ENCODE assay signal across 19 cellular contexts in genomic region chr3:50873376-50874157, GRCh38.
DNase-seq lines count a peak whose midpoint lies in the region; ATAC-seq, FAIRE-seq and TF ChIP-seq lines count a peak whose summit lies in the region.
"Had no signal": no experiment of that assay in that cellular context is flagged by ENCODE, and none has a peak within 500 bp of the region (broad histone marks: within the 10 kb centered on the region; RNA-seq: fewer than 3 reads in every experiment).

No MANE protein-coding gene starts in this region.

- H3K27ac Mint-ChIP-seq in activated naive CD4-positive, alpha-beta T cell treated with anti-CD3 and anti-CD28 coated beads, Interleukin-2, amount 50 U/mL, for 72 hours, result peak overlapping the region in 1 of 2 donors; percentile 29
- no peak overlapping the region for H3K27ac Mint-ChIP-seq in T-helper 2 cell treated with Interferon-gamma antibody and Interleukin-4, amounts not matched to agents 5 μg/mL and 100 μg/mL, for 36 hours
- H3K27ac Mint-ChIP-seq: activated naive CD4-positive, alpha-beta T cell treated with anti-CD3 and anti-CD28 coated beads, Interleukin-2, amount 50 U/mL, for 24 hours had no signal

- no peak overlapping the region for H3K27ac ChIP-seq in MM.1S (ENCODE audit: low read length)
- H3K27ac ChIP-seq: skin epidermis had no signal

- no peaks in the 10 kb centered on the region for H4K20me1 ChIP-seq in MM.1S (ENCODE audit: insufficient read depth, low read length)

- H3K27me3 ChIP-seq in GM06990 (replicated peaks; ENCODE audit: control insufficient read depth, insufficient read depth, low read length) (no peaks in the 10 kb centered on the region), MM.1S (replicated peaks; ENCODE audit: insufficient read depth, low read length) (no peaks in the 10 kb centered on the region)

- peaks cover 10% of the 10 kb centered on the region; the same call in 1 of the 2 replicates for H3K4me1 ChIP-seq in MM.1S (ENCODE audit: low read length)
- H3K4me1 ChIP-seq: Caco-2 had no signal

- DNase-seq in GM06990 (ENCODE audit: extremely low read depth, insufficient read length) (peak; percentile 48), GM19239 (ENCODE audit: insufficient read length, low spot score) (no peak), MM.1S (peak; percentile 13), NOMO-1 treated with dmso at 0.1 percent for 144 hours (lab: John Stamatoyannopoulos, UW; ENCODE audit: unreplicated experiment) (no peak), NCI-H69 (lab: John Stamatoyannopoulos, UW) (no peak)
- no peak for DNase-seq in activated naive CD4-positive, alpha-beta T cell treated with anti-CD3 and anti-CD28 coated beads, Interleukin-2, amount 50 U/mL, for 72 hours (ENCODE audit: low spot score in 2 of 2)
- DNase-seq in T-helper 2 cell treated with Interferon-gamma antibody and Interleukin-4, amounts not matched to agents 5 μg/mL and 100 μg/mL, for 36 hours (ENCODE audit: low spot score), result no peak
- DNase-seq: ACHN; activated CD8-positive, alpha-beta memory T cell treated with anti-CD3 and anti-CD28 coated beads, Interleukin-2, amount 50 U/mL, for 48 hours; Caco-2; foreskin fibroblast; midbrain; NCI-H187; NCI-H526; nucleus accumbens had no signal

- TF ChIP-seq CTCF in GM06990 (IDR thresholded peaks at IDR 0.05; ENCODE audit: insufficient read depth, low read length, poor library complexity, severe bottlenecking) (no peak), MM.1S (IDR thresholded peaks at IDR 0.05; ENCODE audit: low read length) (no peak)

- H3K36me3 ChIP-seq in GM06990 (ENCODE audit: control insufficient read depth, insufficient read depth, low read length) (no peaks in the 10 kb centered on the region), MM.1S (replicated peaks; ENCODE audit: insufficient read depth, low read length) (no peaks in the 10 kb centered on the region)

- H3F3A ChIP-seq in MM.1S (ENCODE audit: insufficient read depth, low read length), result no peaks in the 10 kb centered on the region

- H3K9me3 Mint-ChIP-seq in activated naive CD4-positive, alpha-beta T cell treated with anti-CD3 and anti-CD28 coated beads, Interleukin-2, amount 50 U/mL, for 72 hours, result peaks cover 6 to 9% of the 10 kb centered on the region in 2 donors
- peaks cover 11% of the 10 kb centered on the region for H3K9me3 Mint-ChIP-seq in T-helper 2 cell treated with Interferon-gamma antibody and Interleukin-4, amounts not matched to agents 5 μg/mL and 100 μg/mL, for 36 hours

- FAIRE-seq in GM19239 (lab: Jason Lieb, UNC), result peak; percentile 23

- H3K4me3 ChIP-seq in GM06990 (replicated peaks; ENCODE audit: low read depth, low read length) (no peak overlapping the region), MM.1S (ENCODE audit: low read length) (no peak overlapping the region)
- H3K4me3 ChIP-seq: skin epidermis had no signal

- no peaks in the 10 kb centered on the region for H3K4me1 Mint-ChIP-seq in T-helper 2 cell treated with Interferon-gamma antibody and Interleukin-4, amounts not matched to agents 5 μg/mL and 100 μg/mL, for 36 hours (ENCODE audit: low read depth)
- H3K4me1 Mint-ChIP-seq: activated naive CD4-positive, alpha-beta T cell treated with anti-CD3 and anti-CD28 coated beads, Interleukin-2, amount 50 U/mL, for 24 hours had no signal

- peaks cover 13 to 16% of the 10 kb centered on the region in 2 donors for H3K36me3 Mint-ChIP-seq in activated naive CD4-positive, alpha-beta T cell treated with anti-CD3 and anti-CD28 coated beads, Interleukin-2, amount 50 U/mL, for 72 hours
- H3K36me3 Mint-ChIP-seq in T-helper 2 cell treated with Interferon-gamma antibody and Interleukin-4, amounts not matched to agents 5 μg/mL and 100 μg/mL, for 36 hours (ENCODE audit: low read depth), result no peaks in the 10 kb centered on the region

- no peak overlapping the region for H3K4me3 Mint-ChIP-seq in T-helper 2 cell treated with Interferon-gamma antibody and Interleukin-4, amounts not matched to agents 5 μg/mL and 100 μg/mL, for 36 hours
- H3K4me3 Mint-ChIP-seq: activated naive CD4-positive, alpha-beta T cell treated with anti-CD3 and anti-CD28 coated beads, Interleukin-2, amount 50 U/mL, for 24 hours had no signal

- no peak overlapping the region for H2AFZ ChIP-seq in MM.1S (ENCODE audit: low read length)

- H3K9ac ChIP-seq in MM.1S (ENCODE audit: low read length), result no peak overlapping the region

- peak; percentile 60 for ATAC-seq in HG02588 (IDR thresholded peaks at IDR 0.05; ENCODE audit: unreplicated experiment)
- no peak for ATAC-seq in activated naive CD4-positive, alpha-beta T cell treated with anti-CD3 and anti-CD28 coated beads, Interleukin-2, amount 50 U/mL, for 72 hours
- ATAC-seq: activated CD4-positive, CD25-positive, alpha-beta regulatory T cell treated with anti-CD3 and anti-CD28 coated beads, Interleukin-2, amount 50 U/mL, for 24 hours had no signal

- H3K79me2 ChIP-seq in MM.1S (ENCODE audit: low read length), result no peaks in the 10 kb centered on the region

- H3K9me3 ChIP-seq in MM.1S (replicated peaks; ENCODE audit: insufficient read depth, low read length), result no peaks in the 10 kb centered on the region
- H3K9me3 ChIP-seq: Caco-2 had no signal

- peak overlapping the region; percentile 26; the same call in 1 of the 2 replicates for H3K4me2 ChIP-seq in MM.1S (ENCODE audit: low read depth, low read length)

- H3K27me3 Mint-ChIP-seq in T-helper 2 cell treated with Interferon-gamma antibody and Interleukin-4, amounts not matched to agents 5 μg/mL and 100 μg/mL, for 36 hours (ENCODE audit: low read depth), result peaks cover 6% of the 10 kb centered on the region

- no peaks in the 10 kb centered on the region for H3K9me2 ChIP-seq in MM.1S (replicated peaks; ENCODE audit: insufficient read depth, low read length)

Comparison
In these comparisons a context has a peak if more than half of its experiments do, and no peak if none do; other contexts are left out.
1. DNase-seq: peak in GM06990 (single experiment) and MM.1S (single experiment); none in GM19239 (single experiment), NOMO-1 treated with dmso at 0.1 percent for 144 hours (single experiment), activated naive CD4-positive, alpha-beta T cell treated with anti-CD3 and anti-CD28 coated beads, Interleukin-2, amount 50 U/mL, for 72 hours (0 of 2), T-helper 2 cell treated with Interferon-gamma antibody and Interleukin-4, amounts not matched to agents 5 μg/mL and 100 μg/mL, for 36 hours (single experiment) and NCI-H69 (single experiment).